8 cellular contexts compared by ENCODE assay signal in the genomic region with DNA sequence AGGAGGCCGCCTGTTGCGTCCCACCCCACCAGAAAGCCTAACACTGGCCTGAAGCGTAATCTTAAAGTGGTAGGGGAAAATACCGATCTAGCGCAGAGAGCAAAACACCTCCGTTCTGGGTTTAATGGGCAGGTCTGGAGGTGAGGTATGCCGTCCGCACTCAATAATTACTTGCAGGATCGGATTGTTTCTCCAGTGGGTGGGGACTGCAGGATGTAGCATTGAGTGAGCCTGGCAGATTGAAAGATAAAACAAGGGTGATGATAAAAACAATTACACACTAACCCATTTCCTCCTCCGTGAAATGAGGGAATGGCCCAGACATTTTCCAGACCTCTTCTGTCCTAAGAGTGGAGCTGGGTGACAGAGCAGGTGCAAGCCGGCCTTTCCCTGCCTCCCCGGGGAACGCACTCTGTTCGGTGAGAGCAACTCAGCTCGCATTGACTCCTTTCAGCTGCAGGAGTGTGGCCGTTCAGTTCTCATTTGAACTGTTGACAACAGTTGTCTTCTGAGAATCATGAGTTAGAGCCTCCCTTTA.
DNase-seq lines count a peak whose midpoint lies in the region; ATAC-seq and TF ChIP-seq lines count a peak whose summit lies in the region.

No MANE protein-coding gene starts in this region.

- TF ChIP-seq EP300 in suprapubic skin (IDR thresholded peaks at IDR 0.05) = no peak

- 29% methylated on average over 7 of the region's 16 CpGs for WGBS in mammary epithelial cell (ENCODE audit: low coverage, missing lambda C conversion rate)
- WGBS in liver = 25% methylated on average over 16 of the region's 16 CpGs
- whole genome bisulfite sequencing in suprapubic skin = 10% methylated on average over 16 of the region's 16 CpGs

- H3K27me3 ChIP-seq in mammary epithelial cell (ENCODE audit: insufficient read depth, low read length) (no peaks in the 10 kb centered on the region), liver (ENCODE audit: control insufficient read depth in 4 of 4, insufficient read depth in 4 of 4, low read length in 3 of 4) (no peaks in the 10 kb centered on the region), suprapubic skin (no peaks in the 10 kb centered on the region)

- H3K27ac ChIP-seq in mammary epithelial cell (ENCODE audit: insufficient read depth, low read depth, low read length) (peak overlapping the region; percentile 81), liver (ENCODE audit: low read depth in 1 of 2, low read length in 2 of 2) (peak overlapping the region; percentile 22 to 84), suprapubic skin (peak overlapping the region; percentile 93)

- H2AFZ ChIP-seq in mammary epithelial cell (ENCODE audit: low read depth, low read length) = peak overlapping the region; percentile 95

- H3K4me1 ChIP-seq in mammary epithelial cell (ENCODE audit: insufficient read depth, low read length) (peaks cover 21% of the 10 kb centered on the region), liver (ENCODE audit: control insufficient read depth in 4 of 4, insufficient read depth in 4 of 4, low read length in 3 of 4) (peaks cover 3 to 16% (median 9%) of the 10 kb centered on the region in 4 donors), suprapubic skin (peaks cover 32% of the 10 kb centered on the region)

- DNase-seq in AG09309 (ENCODE audit: low read depth) (no peak), SHP77 treated with DMSO at 0.1 percent for 48 hours (lab: John Stamatoyannopoulos, UW) (peak; percentile 71), mammary epithelial cell (no peak), suprapubic skin (ENCODE audit: low spot score in 2 of 2) (no peak), Kasumi-1 (lab: John Stamatoyannopoulos, UW) (no peak)

- H3K4me2 ChIP-seq in mammary epithelial cell (ENCODE audit: insufficient read depth, low read depth, low read length) = peak overlapping the region; percentile 97

- no peaks in the 10 kb centered on the region for H3K36me3 ChIP-seq in mammary epithelial cell (ENCODE audit: insufficient read depth, low read length)
- H3K36me3 ChIP-seq in liver (ENCODE audit: control insufficient read depth in 4 of 4, insufficient read depth in 3 of 4, low read depth in 1 of 4, low read length in 3 of 4) = no peaks in the 10 kb centered on the region
- no peaks in the 10 kb centered on the region for H3K36me3 ChIP-seq in suprapubic skin

- ATAC-seq in GM19351 (IDR thresholded peaks at IDR 0.05; ENCODE audit: unreplicated experiment) (peak; percentile 31), HG03342 (IDR thresholded peaks at IDR 0.05; ENCODE audit: unreplicated experiment) (peak; percentile 31)

- H4K20me1 ChIP-seq in mammary epithelial cell (ENCODE audit: insufficient read depth, low read length) = no peaks in the 10 kb centered on the region

- TF ChIP-seq RAD21 in liver (IDR thresholded peaks at IDR 0.05) = no peak

- H3K4me3 ChIP-seq in AG09309 (ENCODE audit: control insufficient read depth, low read depth, low read length) (peak overlapping the region; percentile 75), mammary epithelial cell (replicated peaks in 1 of 3; ENCODE audit: insufficient read depth in 1 of 3, low read depth in 2 of 3, low read length in 3 of 3) (peak overlapping the region; percentile 76 to 85 (median 84)), liver (ENCODE audit: low read depth in 1 of 3, low read length in 3 of 3) (peak overlapping the region; percentile 79 to 97 (median 97)), suprapubic skin (peak overlapping the region; percentile 98)

- TSS peak; percentile 81 for BruUV-seq in mammary epithelial cell (replicated peaks; lab: Mats Ljungman, UMichigan)

- CTCF ChIA-PET in mammary epithelial cell (lab: Charles Lee; ENCODE audit: low non-redundant PET) = no interaction called here

- intact Hi-C loops in mammary epithelial cell (cut with micrococcal nuclease) = loop anchor here (1.0 to 5.0 kb wide), 9 partner anchors 21 to 349 kb away; a partner anchor contains a TSS

- no peak for TF ChIP-seq POLR2A in suprapubic skin (IDR thresholded peaks at IDR 0.05)

- TF ChIP-seq CTCF in AG09309 (IDR thresholded peaks at IDR 0.05; ENCODE audit: control insufficient read depth, insufficient read depth, low read depth, low read length, missing control alignments) = no peak
- TF ChIP-seq CTCF in mammary epithelial cell (conservative IDR thresholded peaks at IDR 0.05 in 1 of 2, IDR thresholded peaks at IDR 0.05 in 1 of 2; ENCODE audit: extremely low read depth in 1 of 2, insufficient read depth in 1 of 2, low read depth in 1 of 2, low read length in 2 of 2) = no peak
- TF ChIP-seq CTCF in liver (IDR thresholded peaks at IDR 0.05; ENCODE audit: low read depth, low read length, missing input control) = no peak
- TF ChIP-seq CTCF in suprapubic skin (IDR thresholded peaks at IDR 0.05) = no peak

- in situ Hi-C loops in mammary epithelial cell (cut with MboI; ENCODE audit: low sequenced_read_pairs in 2 of 2) = no loop called here

- no peaks in the 10 kb centered on the region for H3K9me3 ChIP-seq in mammary epithelial cell (replicated peaks; ENCODE audit: insufficient read depth, low read length)
- no peaks in the 10 kb centered on the region for H3K9me3 ChIP-seq in liver (ENCODE audit: control insufficient read depth in 4 of 4, low read length in 3 of 4)
- no peaks in the 10 kb centered on the region for H3K9me3 ChIP-seq in suprapubic skin

- dilution Hi-C loops in mammary epithelial cell (cut with HindIII; ENCODE audit: low sequenced_read_pairs) = no loop called here

- H3K9ac ChIP-seq in mammary epithelial cell (ENCODE audit: insufficient read depth, low read length) = peak overlapping the region; percentile 80
- H3K9ac ChIP-seq in liver (ENCODE audit: low read depth in 1 of 2, low read length in 2 of 2) = peak overlapping the region in 1 of 2 donors; percentile 58

- peaks cover 35% of the 10 kb centered on the region for H3K79me2 ChIP-seq in mammary epithelial cell (ENCODE audit: insufficient read depth, low read length)

TF ChIP-seq in liver, 16 proteins besides CTCF, POLR2A, EP300 and RAD21:
- TF ChIP-seq, protein P1, sequence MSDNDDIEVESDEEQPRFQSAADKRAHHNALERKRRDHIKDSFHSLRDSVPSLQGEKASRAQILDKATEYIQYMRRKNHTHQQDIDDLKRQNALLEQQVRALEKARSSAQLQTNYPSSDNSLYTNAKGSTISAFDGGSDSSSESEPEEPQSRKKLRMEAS (IDR thresholded peaks at IDR 0.05) = no peak
- peak; percentile 8 for TF ChIP-seq YY1 (IDR thresholded peaks at IDR 0.05)
TF ChIP-seq in liver: peak in this region for 1.
